In genomic region chr12:98758331-98758730, GRCh38 we compare ENCODE assay signal across 2 cellular contexts.
TF ChIP-seq lines count a peak whose summit lies in the region.

No MANE protein-coding gene starts in this region.

TF ChIP-seq in SK-N-SH treated with all-trans-retinoic acid at 6 μM for 48 hours, 23 proteins besides CTCF, POLR2A, EP300 and RAD21:
- TF ChIP-seq, protein P1, sequence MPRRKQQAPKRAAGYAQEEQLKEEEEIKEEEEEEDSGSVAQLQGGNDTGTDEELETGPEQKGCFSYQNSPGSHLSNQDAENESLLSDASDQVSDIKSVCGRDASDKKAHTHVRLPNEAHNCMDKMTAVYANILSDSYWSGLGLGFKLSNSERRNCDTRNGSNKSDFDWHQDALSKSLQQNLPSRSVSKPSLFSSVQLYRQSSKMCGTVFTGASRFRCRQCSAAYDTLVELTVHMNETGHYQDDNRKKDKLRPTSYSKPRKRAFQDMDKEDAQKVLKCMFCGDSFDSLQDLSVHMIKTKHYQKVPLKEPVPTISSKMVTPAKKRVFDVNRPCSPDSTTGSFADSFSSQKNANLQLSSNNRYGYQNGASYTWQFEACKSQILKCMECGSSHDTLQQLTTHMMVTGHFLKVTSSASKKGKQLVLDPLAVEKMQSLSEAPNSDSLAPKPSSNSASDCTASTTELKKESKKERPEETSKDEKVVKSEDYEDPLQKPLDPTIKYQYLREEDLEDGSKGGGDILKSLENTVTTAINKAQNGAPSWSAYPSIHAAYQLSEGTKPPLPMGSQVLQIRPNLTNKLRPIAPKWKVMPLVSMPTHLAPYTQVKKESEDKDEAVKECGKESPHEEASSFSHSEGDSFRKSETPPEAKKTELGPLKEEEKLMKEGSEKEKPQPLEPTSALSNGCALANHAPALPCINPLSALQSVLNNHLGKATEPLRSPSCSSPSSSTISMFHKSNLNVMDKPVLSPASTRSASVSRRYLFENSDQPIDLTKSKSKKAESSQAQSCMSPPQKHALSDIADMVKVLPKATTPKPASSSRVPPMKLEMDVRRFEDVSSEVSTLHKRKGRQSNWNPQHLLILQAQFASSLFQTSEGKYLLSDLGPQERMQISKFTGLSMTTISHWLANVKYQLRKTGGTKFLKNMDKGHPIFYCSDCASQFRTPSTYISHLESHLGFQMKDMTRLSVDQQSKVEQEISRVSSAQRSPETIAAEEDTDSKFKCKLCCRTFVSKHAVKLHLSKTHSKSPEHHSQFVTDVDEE (CRISPR knock-in tag; IDR thresholded peaks at IDR 0.05) = no peak
- TF ChIP-seq RARB (CRISPR knock-in tag; IDR thresholded peaks at IDR 0.05) (no peak), ZNF70 (CRISPR knock-in tag; IDR thresholded peaks at IDR 0.05) (no peak), ISL1 (CRISPR knock-in tag; IDR thresholded peaks at IDR 0.05) (no peak), ARNTL (CRISPR knock-in tag; IDR thresholded peaks at IDR 0.05; ENCODE audit: borderline replicate concordance, low read depth) (no peak), POU6F1 (CRISPR knock-in tag; IDR thresholded peaks at IDR 0.05; ENCODE audit: borderline replicate concordance, low read depth) (no peak), TOX (CRISPR knock-in tag; IDR thresholded peaks at IDR 0.05; ENCODE audit: borderline replicate concordance) (no peak), CSDC2 (CRISPR knock-in tag; IDR thresholded peaks at IDR 0.05) (no peak), TCF4 (CRISPR knock-in tag; IDR thresholded peaks at IDR 0.05; ENCODE audit: borderline replicate concordance) (no peak), ESRRG (CRISPR knock-in tag; IDR thresholded peaks at IDR 0.05) (no peak), ZC3H10 (CRISPR knock-in tag; IDR thresholded peaks at IDR 0.05) (no peak)
TF ChIP-seq in SK-N-SH treated with all-trans-retinoic acid at 6 μM for 48 hours: peak in this region for 0.

TF ChIP-seq in SK-N-SH, 30 proteins besides CTCF, POLR2A, EP300 and RAD21 (continued from another document):
- TF ChIP-seq ZBTB33 (IDR thresholded peaks at IDR 0.05; ENCODE audit: borderline replicate concordance, low read depth) (no peak), EZH2phosphoT487 (IDR thresholded peaks at IDR 0.05; ENCODE audit: borderline replicate concordance, low read depth) (no peak), GABPA (IDR thresholded peaks at IDR 0.05; ENCODE audit: low read depth) (no peak), TAF1 (IDR thresholded peaks at IDR 0.05; ENCODE audit: borderline replicate concordance, low read depth, low read length) (no peak), FOXJ3 (CRISPR knock-in tag; IDR thresholded peaks at IDR 0.05) (no peak), NRF1 (IDR thresholded peaks at IDR 0.05; ENCODE audit: low read depth, low read length) (no peak), NFIC (IDR thresholded peaks at IDR 0.05; ENCODE audit: borderline replicate concordance) (no peak), JUND (IDR thresholded peaks at IDR 0.05) (no peak), RXRA (IDR thresholded peaks at IDR 0.05; ENCODE audit: borderline replicate concordance, low read depth) (no peak), SMC3 (IDR thresholded peaks at IDR 0.05; ENCODE audit: low read depth, low read length) (no peak), SIN3A (IDR thresholded peaks at IDR 0.05; ENCODE audit: borderline replicate concordance, low read depth, low read length) (no peak), PBX3 (IDR thresholded peaks at IDR 0.05) (no peak), CHD2 (IDR thresholded peaks at IDR 0.05; ENCODE audit: low read length, partially characterized antibody) (no peak), POLR2AphosphoS5 (IDR thresholded peaks at IDR 0.05; ENCODE audit: low read depth, low read length) (no peak), YY1 (IDR thresholded peaks at IDR 0.05; ENCODE audit: low read depth) (no peak)
